8 cellular contexts compared by ENCODE assay signal in genomic region chr6:117919775-117920492, GRCh38. TPM values are rescaled to one million over a fixed set of nuclear protein-coding genes. Genes with fewer than 3 reads are reported as not detected.
A peak's percentile ranks its signal among the peaks of the same experiment; 100 is the strongest.
DNase-seq lines count a peak whose midpoint lies in the region; ATAC-seq and TF ChIP-seq lines count a peak whose summit lies in the region.

No MANE protein-coding gene starts in this region.

- H3K9me3 ChIP-seq in HUES48 (ENCODE audit: control insufficient read depth, insufficient read depth, low read length) (no peaks in the 10 kb centered on the region), iPS-18a (ENCODE audit: control insufficient read depth, low read depth, low read length) (no peaks in the 10 kb centered on the region), gastrocnemius medialis (no peaks in the 10 kb centered on the region)

- TF ChIP-seq CTCF in VCaP (conservative IDR thresholded peaks at IDR 0.05) (no peak), gastrocnemius medialis (IDR thresholded peaks at IDR 0.05 in 4 of 5, conservative IDR thresholded peaks at IDR 0.05 in 1 of 5) (no peak)

- in situ Hi-C loops in gastrocnemius medialis (cut with MboI; ENCODE audit: low sequenced_read_pairs in 4 of 4): no loop called here

- DNase-seq in gastrocnemius medialis (no peak), NCI-H1930 (lab: John Stamatoyannopoulos, UW) (no peak)
- no peak for DNase-seq in stimulated activated CD4-positive, alpha-beta T cell treated with anti-CD3 and anti-CD28 coated beads, Interleukin-4, amount 100 ng/mL, for 4 hours

- no peak for ATAC-seq in gastrocnemius medialis
- no peak for ATAC-seq in GM21528 (IDR thresholded peaks at IDR 0.05; ENCODE audit: low FRiP score, unreplicated experiment)
- no peak for ATAC-seq in GM19023 (IDR thresholded peaks at IDR 0.05; ENCODE audit: unreplicated experiment)

- peak overlapping the region; percentile 94 for H3K27ac ChIP-seq in HUES48 (ENCODE audit: low read depth, low read length)
- H3K27ac ChIP-seq in VCaP: peak overlapping the region; percentile 38; the same call in 1 of the 2 replicates
- peak overlapping the region; percentile 74 for H3K27ac ChIP-seq in iPS-18a (ENCODE audit: low read length)
- H3K27ac ChIP-seq in gastrocnemius medialis: no peak overlapping the region

- H3K4me3 ChIP-seq in HUES48 (ENCODE audit: low read depth, low read length): peak overlapping the region; percentile 65
- peak overlapping the region; percentile 69 for H3K4me3 ChIP-seq in iPS-18a (ENCODE audit: low read length)
- peak overlapping the region; percentile 24 to 47 (median 47) for H3K4me3 ChIP-seq in gastrocnemius medialis

- TF ChIP-seq POLR2A in gastrocnemius medialis (IDR thresholded peaks at IDR 0.05): no peak

- intact Hi-C loops in gastrocnemius medialis (cut with DNase I; ENCODE audit: low total_unique reads): no loop called here

- H3K36me3 ChIP-seq in HUES48 (ENCODE audit: control insufficient read depth, insufficient read depth, low read length): no peaks in the 10 kb centered on the region
- H3K36me3 ChIP-seq in iPS-18a (ENCODE audit: control insufficient read depth, low read depth, low read length): no peaks in the 10 kb centered on the region
- H3K36me3 ChIP-seq in gastrocnemius medialis: no peaks in the 10 kb centered on the region

- H3K27me3 ChIP-seq in HUES48 (ENCODE audit: control insufficient read depth, insufficient read depth, low read length) (peaks cover 51% of the 10 kb centered on the region), iPS-18a (ENCODE audit: control insufficient read depth, insufficient read depth, low read length) (peaks cover 46% of the 10 kb centered on the region), gastrocnemius medialis (peaks cover 10 to 25% (median 12%) of the 10 kb centered on the region in 3 donors)

- H3K4me1 ChIP-seq in HUES48 (ENCODE audit: control insufficient read depth, insufficient read depth, low read length): peaks cover 7% of the 10 kb centered on the region
- peaks cover 19% of the 10 kb centered on the region for H3K4me1 ChIP-seq in iPS-18a (ENCODE audit: control insufficient read depth, low read depth, low read length)
- peaks cover 0 to 4% of the 10 kb centered on the region in 2 donors for H3K4me1 ChIP-seq in gastrocnemius medialis

- H3K9ac ChIP-seq in HUES48 (ENCODE audit: low read depth, low read length) (0 out of 2 replicates have a peak overlapping the region, but pooled peaks have one; percentile 28), iPS-18a (ENCODE audit: low read length) (peak overlapping the region; percentile 62)

RNA-seq across cellular contexts. Expression of gene SLC35F1, which starts 12.9 kb away (rescaled TPM):
- under 1 TPM in 2 of 4 donors, not detected in 2; 0.13 to 0.29 TPM for total RNA-seq in gastrocnemius medialis

Comparison
In these comparisons a context has a peak if more than half of its experiments do, and no peak if none do; other contexts are left out.
1. H3K27ac ChIP-seq: peak in HUES48 (single experiment), VCaP (single experiment) and iPS-18a (single experiment); none in gastrocnemius medialis (0 of 4).
2. Peak in every context shown above with its lines, with median percentiles within 50 percentile points of each other: H3K4me3 ChIP-seq.